20 cellular contexts compared by ENCODE assay signal in the genomic region with DNA sequence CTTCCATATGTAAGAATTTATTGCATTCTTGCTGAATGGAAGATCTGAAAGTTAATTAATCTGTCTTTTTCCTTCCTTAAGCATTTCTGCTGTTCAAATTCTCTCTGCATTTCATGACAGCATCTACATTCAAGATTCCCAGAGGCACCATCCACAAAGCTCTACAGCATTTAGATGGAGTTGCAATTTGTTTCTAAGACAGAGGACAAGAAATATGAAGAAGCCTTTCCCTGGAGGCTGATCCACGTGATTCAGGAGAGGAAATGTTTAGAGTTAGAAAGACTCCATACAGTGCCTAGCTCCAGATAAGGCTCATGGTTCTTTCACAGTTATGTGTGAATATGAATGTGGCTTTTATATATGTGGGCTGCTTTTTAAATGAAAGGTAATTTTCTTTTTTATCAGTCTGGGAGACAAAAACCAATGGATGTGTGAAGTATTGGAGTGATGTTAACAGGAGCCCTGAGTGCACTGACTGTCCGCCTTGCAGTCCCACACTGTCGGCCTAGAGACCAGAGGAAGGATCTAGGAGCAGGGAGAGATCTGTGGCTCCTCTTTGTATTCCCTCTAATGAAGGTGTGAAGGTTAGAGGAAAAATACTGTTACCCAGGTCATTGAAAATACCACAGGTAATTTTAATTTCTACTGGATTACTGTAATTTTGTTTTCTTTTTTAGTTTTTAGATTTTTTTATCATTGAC.
"Had no signal": no experiment of that assay in that cellular context is flagged by ENCODE, and none has a peak within 500 bp of the region (broad histone marks: within the 10 kb centered on the region; RNA-seq: fewer than 3 reads in every experiment).

No MANE protein-coding gene starts in this region.

- H3K27me3 ChIP-seq: adrenal gland, breast epithelium, gastrocnemius medialis, testis had no signal

- H3K4me1 ChIP-seq: adrenal gland, breast epithelium, testis had no signal

- H3K36me3 Mint-ChIP-seq: activated naive CD8-positive, alpha-beta T cell; stimulated activated naive B cell treated with anti-CD40 and anti-IgM and Interleukin-4, amounts not matched to agents 10 μg/mL and 1 μg/mL and 100 μg/mL, for 72 hours had no signal

- ATAC-seq: activated T-cell treated with anti-CD3 and anti-CD28 coated beads, Interleukin-2, amount 50 U/mL, for 4 hours; esophagus mucosa; gastrocnemius medialis; left ventricle myocardium superior; stimulated activated naive B cell treated with anti-CD40 and anti-IgM and Interleukin-4, amounts not matched to agents 10 μg/mL and 1 μg/mL and 100 μg/mL, for 72 hours had no signal

- DNase-seq: activated CD8-positive, alpha-beta memory T cell treated with anti-CD3 and anti-CD28 coated beads, Interleukin-2, amount 50 U/mL, for 48 hours; activated naive CD4-positive, alpha-beta T cell; activated T-cell treated with anti-CD3 and anti-CD28 coated beads, Interleukin-2, amount 50 U/mL, for 4 hours; adrenal gland; effector memory CD4-positive, alpha-beta T cell; gastrocnemius medialis; hippocampal formation; left ventricle myocardium superior; stimulated activated CD4-positive, alpha-beta T cell treated with anti-CD3 and anti-CD28 coated beads, Interleukin-2, amount 100 ng/mL, for 48 hours; stimulated activated CD8-positive, alpha-beta memory T cell treated with anti-CD3 and anti-CD28 coated beads, Interleukin-4, amount 100 ng/mL, for 48 hours; stimulated activated naive B cell treated with anti-CD40 and anti-IgM and Interleukin-4, amounts not matched to agents 10 μg/mL and 1 μg/mL and 100 μg/mL, for 72 hours; testis; trophoblast cell; WERI-Rb-1 had no signal

- H3K9me3 Mint-ChIP-seq: activated T-cell treated with anti-CD3 and anti-CD28 coated beads, Interleukin-2, amount 50 U/mL, for 4 hours; activated T-helper 2 cell treated with anti-CD3 and anti-CD28 coated beads, Interferon-gamma antibody, Interleukin-2, Interleukin-4, amounts not matched to agents 10 μg/mL and 5 μg/mL and 100 μg/mL, durations not matched to agents 14 hours and 24 hours and 36 hours; central memory CD8-positive, alpha-beta T cell; nephron; stimulated activated naive B cell treated with anti-CD40 and anti-IgM and Interleukin-4, amounts not matched to agents 10 μg/mL and 1 μg/mL and 100 μg/mL, for 72 hours had no signal

- H3K4me3 ChIP-seq: adrenal gland, breast epithelium, gastrocnemius medialis, testis had no signal

- H3K4me1 Mint-ChIP-seq: central memory CD8-positive, alpha-beta T cell; nephron had no signal

- H3K27ac Mint-ChIP-seq: activated naive CD8-positive, alpha-beta T cell; activated T-helper 2 cell treated with anti-CD3 and anti-CD28 coated beads, Interferon-gamma antibody, Interleukin-2, Interleukin-4, amounts not matched to agents 10 μg/mL and 5 μg/mL and 100 μg/mL, durations not matched to agents 14 hours and 24 hours and 36 hours; nephron; stimulated activated naive B cell treated with anti-CD40 and anti-IgM and Interleukin-4, amounts not matched to agents 10 μg/mL and 1 μg/mL and 100 μg/mL, for 72 hours had no signal

- H3K27ac ChIP-seq: adrenal gland, breast epithelium, gastrocnemius medialis, testis, WERI-Rb-1 had no signal

- H3K9me3 ChIP-seq: adrenal gland, breast epithelium, gastrocnemius medialis, testis had no signal

- H3K27me3 Mint-ChIP-seq: activated naive CD8-positive, alpha-beta T cell; central memory CD8-positive, alpha-beta T cell; stimulated activated naive B cell treated with anti-CD40 and anti-IgM and Interleukin-4, amounts not matched to agents 10 μg/mL and 1 μg/mL and 100 μg/mL, for 72 hours had no signal

- H3K36me3 ChIP-seq: adrenal gland, breast epithelium, gastrocnemius medialis, WERI-Rb-1 had no signal

- H3K4me3 Mint-ChIP-seq: activated naive CD8-positive, alpha-beta T cell; activated T-cell treated with anti-CD3 and anti-CD28 coated beads, Interleukin-2, amount 50 U/mL, for 4 hours; central memory CD8-positive, alpha-beta T cell; nephron; stimulated activated naive B cell treated with anti-CD40 and anti-IgM and Interleukin-4, amounts not matched to agents 10 μg/mL and 1 μg/mL and 100 μg/mL, for 72 hours had no signal
